8 cellular contexts compared by ENCODE assay signal in genomic region chr4:107035711-107036601, GRCh38. TPM values are rescaled to one million over a fixed set of nuclear protein-coding genes. Genes with fewer than 3 reads are reported as not detected.
DNase-seq lines count a peak whose midpoint lies in the region; FAIRE-seq and TF ChIP-seq lines count a peak whose summit lies in the region.

DKK2 (minus strand) TSS chr4:107036313; CDS start chr4:107035591, 722 bp downstream.

- no peaks in the 10 kb centered on the region for H4K20me1 ChIP-seq in astrocyte (ENCODE audit: insufficient read depth, low read length)

- no peaks in the 10 kb centered on the region for H3K79me2 ChIP-seq in astrocyte (ENCODE audit: insufficient read depth, low read length)

- H3K36me3 ChIP-seq in astrocyte (ENCODE audit: insufficient read depth, low read length): no peaks in the 10 kb centered on the region

- peak within 1 kb of the TSS; percentile 66 for H3K9ac ChIP-seq in astrocyte (ENCODE audit: low read length)

- DNase-seq in ELF-1 (ENCODE audit: low read depth, low spot score) (peak; percentile 29), KBM-7 (peak; percentile 46), astrocyte (ENCODE audit: low read depth) (peak; percentile 24), immature natural killer cell (peak in 1 of 3 donors; percentile 14), NCI-H1048 (lab: John Stamatoyannopoulos, UW) (no peak), NCI-H774 (lab: John Stamatoyannopoulos, UW) (no peak), NCI-H2029 treated with DMSO at 0.1 percent for 48 hours (lab: John Stamatoyannopoulos, UW) (no peak)
- DNase-seq in stimulated activated CD8-positive, alpha-beta memory T cell treated with anti-CD3 and anti-CD28 coated beads, Interleukin-4, amount 100 ng/mL, for 48 hours: peak; percentile 27

- in situ Hi-C loops in KBM-7 (cut with MboI; ENCODE audit: low pct_unique_long_range_greater_than_20kb, low sequenced_read_pairs): no loop called here

- H3K27me3 ChIP-seq in astrocyte (ENCODE audit: insufficient read depth, low read length): peaks cover 5% of the 10 kb centered on the region

- H3K27ac ChIP-seq in astrocyte (ENCODE audit: low read depth, low read length): no peak within 1 kb of the TSS

- TF ChIP-seq CTCF in astrocyte (IDR thresholded peaks at IDR 0.05; ENCODE audit: insufficient read depth, low read depth, low read length): no peak

- peak within 1 kb of the TSS; percentile 99 for H3K4me2 ChIP-seq in astrocyte (ENCODE audit: low read length)

- H3K4me1 Mint-ChIP-seq in astrocyte (ENCODE audit: low read depth, unreplicated experiment) (peaks cover 12% of the 10 kb centered on the region), immature natural killer cell (peaks cover 9 to 19% of the 10 kb centered on the region in 2 donors)

- H2AFZ ChIP-seq in astrocyte (ENCODE audit: low read depth, low read length): peak within 1 kb of the TSS; percentile 77

- H3K36me3 Mint-ChIP-seq in astrocyte (ENCODE audit: low read depth, unreplicated experiment): no peaks in the 10 kb centered on the region
- peaks cover 0 to 3% (median 0%) of the 10 kb centered on the region in 3 donors for H3K36me3 Mint-ChIP-seq in immature natural killer cell

- peak within 1 kb of the TSS; percentile 79 for H3K4me3 ChIP-seq in astrocyte (ENCODE audit: insufficient read depth, low read depth, low read length)

- H3K9me3 Mint-ChIP-seq in astrocyte (ENCODE audit: unreplicated experiment) (peaks cover 1% of the 10 kb centered on the region), immature natural killer cell (peaks cover 5 to 37% (median 8%) of the 10 kb centered on the region in 6 donors)

- H3K9me3 ChIP-seq in astrocyte (ENCODE audit: insufficient read depth, low read depth, low read length): no peaks in the 10 kb centered on the region

- FAIRE-seq in astrocyte (lab: Jason Lieb, UNC): no peak

- peaks cover 24% of the 10 kb centered on the region for H3K4me1 ChIP-seq in astrocyte (ENCODE audit: insufficient read depth, low read length)

- peak within 1 kb of the TSS; percentile 92 for H3K4me3 Mint-ChIP-seq in astrocyte (ENCODE audit: unreplicated experiment)
- H3K4me3 Mint-ChIP-seq in immature natural killer cell: peak within 1 kb of the TSS; percentile 9 to 87 (median 74)

- H3K27me3 Mint-ChIP-seq in astrocyte (ENCODE audit: low read depth, unreplicated experiment) (peaks cover 51% of the 10 kb centered on the region), immature natural killer cell (ENCODE audit: low read depth in 3 of 3) (peaks cover 12 to 17% (median 17%) of the 10 kb centered on the region in 3 donors)

- H3K27ac Mint-ChIP-seq in astrocyte (ENCODE audit: unreplicated experiment) (no peak within 1 kb of the TSS), immature natural killer cell (no peak within 1 kb of the TSS)

RNA-seq across cellular contexts. Expression of gene DKK2, which starts in this region (rescaled TPM):
- 2.1 and 3.3 TPM in 2 replicates for total RNA-seq in astrocyte
- polyA plus RNA-seq in immature natural killer cell: not detected

Comparison
In these comparisons a context has a peak if more than half of its experiments do, and no peak if none do; other contexts are left out.
1. DNase-seq: peak in ELF-1 (single experiment), KBM-7 (single experiment), astrocyte (single experiment) and stimulated activated CD8-positive, alpha-beta memory T cell treated with anti-CD3 and anti-CD28 coated beads, Interleukin-4, amount 100 ng/mL, for 48 hours (single experiment); none in NCI-H1048 (single experiment), NCI-H774 (single experiment) and NCI-H2029 treated with DMSO at 0.1 percent for 48 hours (single experiment).